8 cellular contexts compared by ENCODE assay signal in genomic region chr22:38181453-38182200, GRCh38. TPM values are rescaled to one million over a fixed set of nuclear protein-coding genes. Genes with fewer than 3 reads are reported as not detected.
DNase-seq lines count a peak whose midpoint lies in the region; ATAC-seq, FAIRE-seq and TF ChIP-seq lines count a peak whose summit lies in the region.

Gene PLA2G6, minus strand, starts transcription at chr22:38181830. Its CDS starts 12,404 bp downstream, at chr22:38169426.

- no peak for TF ChIP-seq CTCF in HepG2 (CRISPR knock-in tag; IDR thresholded peaks at IDR 0.05)

- POLR2A ChIA-PET in HepG2 (lab: Yijun Ruan, JAX) = interaction anchor here (0.5 to 6.1 kb wide), 15 partner anchors 9 to 525 kb away, joined by 3 to 60 read pairs (median 4); partner anchors contain the start of genes BAIAP2L2 and MAFF

- peak within 1 kb of the TSS; percentile 91 for H3K9ac ChIP-seq in HepG2 (ENCODE audit: insufficient read depth, low read depth, low read length)

- peak within 1 kb of the TSS; percentile 99 for H3K27ac Mint-ChIP-seq in dendritic cell treated with granulocyte-macrophage colony-stimulating factor and Interleukin-4, amounts not matched to agents 40 ng/mL and 50 ng/mL, for 4 days

- TF ChIP-seq RAD21 in HepG2 (CRISPR knock-in tag; IDR thresholded peaks at IDR 0.05) = 0 out of 2 replicates have a peak, but pooled peaks have one; percentile 9

- no peaks in the 10 kb centered on the region for H3K36me3 ChIP-seq in HepG2 (replicated peaks in 1 of 2; ENCODE audit: control insufficient read depth in 1 of 2, insufficient read depth in 2 of 2, low read length in 2 of 2)

- peak; percentile 57 to 65 for TF ChIP-seq POLR2A in HepG2 (IDR thresholded peaks at IDR 0.05; ENCODE audit: insufficient read depth in 1 of 2, low read depth in 2 of 2, low read length in 2 of 2)

- peak within 1 kb of the TSS; percentile 84 for H3K4me3 Mint-ChIP-seq in dendritic cell treated with granulocyte-macrophage colony-stimulating factor and Interleukin-4, amounts not matched to agents 40 ng/mL and 50 ng/mL, for 4 days

- H3K9me3 Mint-ChIP-seq in dendritic cell treated with granulocyte-macrophage colony-stimulating factor and Interleukin-4, amounts not matched to agents 40 ng/mL and 50 ng/mL, for 4 days = no peaks in the 10 kb centered on the region

- FAIRE-seq in HepG2 (lab: Jason Lieb, UNC) = peak; percentile 87

- no peaks in the 10 kb centered on the region for H4K20me1 ChIP-seq in HepG2 (ENCODE audit: insufficient read depth, low read length)

- H3K79me2 ChIP-seq in HepG2 (ENCODE audit: insufficient read depth, low read length) = no peaks in the 10 kb centered on the region

- H3K27ac ChIP-seq in HepG2 (ENCODE audit: extremely low read length, insufficient read depth, low read length) = peak within 1 kb of the TSS; percentile 82

- no TSS peak for BruUV-seq in HepG2 (replicated peaks; lab: Mats Ljungman, UMichigan)

- H3K27me3 Mint-ChIP-seq in dendritic cell treated with granulocyte-macrophage colony-stimulating factor and Interleukin-4, amounts not matched to agents 40 ng/mL and 50 ng/mL, for 4 days = peaks cover 5% of the 10 kb centered on the region

- H3K27me3 ChIP-seq in HepG2 (ENCODE audit: control insufficient read depth in 1 of 2, insufficient read depth in 2 of 2, low read length in 2 of 2) = no peaks in the 10 kb centered on the region; a peak in 1 of 5 replicates

- intact Hi-C loops in dendritic cell treated with granulocyte-macrophage colony-stimulating factor and Interleukin-4, amounts not matched to agents 40 ng/mL and 50 ng/mL, for 4 days (cut with micrococcal nuclease) = loop anchor here (1.0 kb wide), 1 partner anchor 21 kb away; no protein-coding TSS in a partner anchor
- intact Hi-C loops in HepG2 (cut with micrococcal nuclease; ENCODE audit: unreplicated experiment) = no loop called here

- no peaks in the 10 kb centered on the region for H3K9me3 ChIP-seq in HepG2 (ENCODE audit: low read length)

- H2AFZ ChIP-seq in HepG2 (ENCODE audit: low read length) = no peak within 1 kb of the TSS

- peak within 1 kb of the TSS; percentile 67 to 86 (median 77) for H3K4me3 ChIP-seq in HepG2 (replicated peaks in 1 of 3; ENCODE audit: insufficient read depth in 1 of 3, low read depth in 2 of 3, low read length in 3 of 3)

- H3K36me3 Mint-ChIP-seq in dendritic cell treated with granulocyte-macrophage colony-stimulating factor and Interleukin-4, amounts not matched to agents 40 ng/mL and 50 ng/mL, for 4 days (ENCODE audit: low read depth) = peaks cover 8% of the 10 kb centered on the region

- peaks cover 59% of the 10 kb centered on the region for H3K4me1 ChIP-seq in HepG2 (ENCODE audit: insufficient read depth, low read length)

- peaks cover 44% of the 10 kb centered on the region for H3K4me1 Mint-ChIP-seq in dendritic cell treated with granulocyte-macrophage colony-stimulating factor and Interleukin-4, amounts not matched to agents 40 ng/mL and 50 ng/mL, for 4 days (ENCODE audit: low read depth)

- WGBS in HepG2 (ENCODE audit: low lambda C conversion rate) = 3% methylated on average over 38 of the region's 48 CpGs

- peak; percentile 89 to 99 (median 98) for DNase-seq in C1 segment of cervical spinal cord (lab: John Stamatoyannopoulos, UW)
- DNase-seq in NCI-H774 (lab: John Stamatoyannopoulos, UW) = peak; percentile 92
- peak; percentile 95 to 96 for DNase-seq in activated CD4-positive, alpha-beta T cell treated with anti-CD3 and anti-CD28 coated beads, Interleukin-2, amount 50 U/mL, for 4 hours
- DNase-seq in HepG2 (ENCODE audit: low spot score) = peak; percentile 97
- DNase-seq in stimulated activated CD4-positive, alpha-beta T cell treated with anti-CD3 and anti-CD28 coated beads, Interleukin-4, amount 100 ng/mL, for 1 hour = peak; percentile 96

- CTCF ChIA-PET in HepG2 (lab: Yijun Ruan, JAX; ENCODE audit: low intra/inter-chr PET ratio, low total read pairs) = no interaction called here

- peak within 1 kb of the TSS; percentile 79 for H3K4me2 ChIP-seq in HepG2 (ENCODE audit: low read depth, low read length)

- in situ Hi-C loops in HepG2 (cut with HindIII; ENCODE audit: extremely low pct_ligation_motif_present, low pct_unique_long_range_greater_than_20kb) = no loop called here

- TF ChIP-seq EP300 in HepG2 (IDR thresholded peaks at IDR 0.05; ENCODE audit: low read depth in 2 of 2, low read length in 2 of 2) (peak in 1 of 2 experiments; percentile 38; a peak in 1 of 4 replicates), HepG2 (CRISPR knock-in tag; IDR thresholded peaks at IDR 0.05; ENCODE audit: borderline replicate concordance) (no peak)

- ATAC-seq in GM19395 (IDR thresholded peaks at IDR 0.05; ENCODE audit: unreplicated experiment) = peak; percentile 83
- ATAC-seq in HG03565 (IDR thresholded peaks at IDR 0.05; ENCODE audit: unreplicated experiment) = peak; percentile 86
- peak; percentile 86 for ATAC-seq in HepG2

TF ChIP-seq in HepG2, 621 proteins besides CTCF, POLR2A, EP300 and RAD21 (continues in another document):
- TF ChIP-seq PATZ1 (CRISPR knock-in tag; IDR thresholded peaks at IDR 0.05) (peak; percentile 29; the same call in 1 of the 2 replicates), ARID3A (IDR thresholded peaks at IDR 0.05; ENCODE audit: low read depth, low read length) (no peak), IKZF5 (CRISPR knock-in tag; IDR thresholded peaks at IDR 0.05) (0 out of 2 replicates have a peak, but pooled peaks have one; percentile 28), MYC (CRISPR knock-in tag; IDR thresholded peaks at IDR 0.05; ENCODE audit: borderline replicate concordance) (peak; percentile 34; the same call in 1 of the 2 replicates), ZNF788 (CRISPR knock-in tag; IDR thresholded peaks at IDR 0.05; ENCODE audit: borderline replicate concordance) (peak; percentile 66; the same call in 1 of the 2 replicates), ZNF24 (IDR thresholded peaks at IDR 0.05) (no peak), ZSCAN20 (CRISPR knock-in tag; IDR thresholded peaks at IDR 0.05; ENCODE audit: borderline replicate concordance) (no peak)

RNA-seq across cellular contexts. Expression of gene PLA2G6, which starts in this region (rescaled TPM):
- total RNA-seq in HepG2 (2016; rRNA removed; fragmentation: Illumina TruSeq; extraction: Trizol) = 1.8 and 4.8 TPM in 2 replicates
- total RNA-seq in HepG2 (2016; cell fraction: cytosol; rRNA removed; fragmentation: Illumina TruSeq; extraction: Trizol; ENCODE audit: low read depth) = 0.61 and 0.71 TPM in 2 replicates
- 1.9 and 5.2 TPM in 2 replicates for total RNA-seq in HepG2 (2016; cell fraction: insoluble cytoplasmic fraction; rRNA removed; fragmentation: Illumina TruSeq; extraction: Trizol)
- 1.3 TPM in 2 replicates for total RNA-seq in HepG2 (2016; cell fraction: membrane; rRNA removed; fragmentation: Illumina TruSeq; extraction: Trizol)
- 8.4 and 11.2 TPM in 2 replicates for total RNA-seq in HepG2 (2016; cell fraction: nucleus; rRNA removed; fragmentation: Illumina TruSeq; extraction: Trizol)
- polyA plus RNA-seq in HepG2 (2011; rRNA removed) = 11.5 and 12.3 TPM in 2 replicates
- 2.7 and 3.9 TPM in 2 replicates for polyA plus RNA-seq in HepG2 (2011; cell fraction: cytosol; rRNA removed)
- 73.3 and 101 TPM in 2 replicates for polyA plus RNA-seq in HepG2 (2011; cell fraction: nucleus; rRNA removed)
- polyA plus RNA-seq in HepG2 (2012) = 6.5 and 7.3 TPM in 2 replicates
- 0.44 and 0.53 TPM in 2 replicates for polyA plus RNA-seq in HepG2 (2016; cell fraction: cytosol; fragmentation: Illumina TruSeq; extraction: Trizol; ENCODE audit: low read depth)
- polyA plus RNA-seq in HepG2 (2016; cell fraction: insoluble cytoplasmic fraction; fragmentation: Illumina TruSeq; extraction: Trizol; ENCODE audit: low read depth) = 0.96 and 1.7 TPM in 2 replicates
- 0.88 and 1.6 TPM in 2 replicates for polyA plus RNA-seq in HepG2 (2016; cell fraction: membrane; fragmentation: Illumina TruSeq; extraction: Trizol; ENCODE audit: low read depth)
- 22.2 and 23.2 TPM in 2 replicates for polyA plus RNA-seq in HepG2 (2016; cell fraction: nucleus; fragmentation: Illumina TruSeq; extraction: Trizol; ENCODE audit: insufficient read depth, low read depth)
- polyA minus RNA-seq in HepG2 (2011; rRNA and poly(A)+ RNA removed; ENCODE audit: low replicate concordance) = 27.4 and 36.9 TPM in 2 replicates
- polyA minus RNA-seq in HepG2 (2011; cell fraction: cytosol; rRNA and poly(A)+ RNA removed) = 2.6 and 3.8 TPM in 2 replicates
- 21.3 and 31.8 TPM in 2 replicates for polyA minus RNA-seq in HepG2 (2011; cell fraction: nucleus; rRNA and poly(A)+ RNA removed)

Comparison
In these comparisons a context has a peak if more than half of its experiments do, and no peak if none do; other contexts are left out.
1. Peak in every context shown above with its lines: DNase-seq, ATAC-seq, H3K4me3 ChIP-seq and H3K27ac ChIP-seq.